ENCODE assay signal across 9 cellular contexts in genomic region chr13:109700176-109700575, GRCh38.
A peak's percentile ranks its signal among the peaks of the same experiment; 100 is the strongest.
DNase-seq lines count a peak whose midpoint lies in the region; ATAC-seq and TF ChIP-seq lines count a peak whose summit lies in the region.
"Had no signal": no experiment of that assay in that cellular context is flagged by ENCODE, and none has a peak within 500 bp of the region (broad histone marks: within the 10 kb centered on the region; RNA-seq: fewer than 3 reads in every experiment).

No MANE protein-coding gene starts in this region.

- POLR2A ChIA-PET in HEK293 (lab: Yijun Ruan, JAX), result interaction anchor here (0.5 kb wide), 1 partner anchor 13 kb away, joined by 4 read pairs; no protein-coding TSS in a partner anchor

- 24% methylated on average over 3 of the region's 3 CpGs for WGBS in esophagus muscularis mucosa

- intact Hi-C loops in esophagus muscularis mucosa (cut with DNase I), result no loop called here

- H3K27ac ChIP-seq in HEK293 (ENCODE audit: extremely low read depth, low read depth, low read length) (no peak overlapping the region), esophagus muscularis mucosa (replicated peaks in 1 of 4) (no peak overlapping the region)

- CTCF ChIA-PET in HEK293 (lab: Yijun Ruan, JAX), result interaction anchor here (0.7 kb wide), 1 partner anchor 75 kb away, joined by 3 read pairs; no protein-coding TSS in a partner anchor

- H3K4me1 ChIP-seq in HEK293 (ENCODE audit: control insufficient read depth, insufficient read depth, low read length) (no peaks in the 10 kb centered on the region; the same call in 1 of the 2 replicates), esophagus muscularis mucosa (peaks cover 0 to 8% (median 2%) of the 10 kb centered on the region in 4 donors)

- TF ChIP-seq POLR2A in esophagus muscularis mucosa (IDR thresholded peaks at IDR 0.05; ENCODE audit: low read depth), result no peak

- H3K9me3 ChIP-seq in HEK293 (ENCODE audit: control insufficient read depth, insufficient read depth, low read depth, low read length), result no peaks in the 10 kb centered on the region
- no peaks in the 10 kb centered on the region for H3K9me3 ChIP-seq in esophagus muscularis mucosa

- TF ChIP-seq CTCF in HEK293 (tag by site-specific recombination; IDR thresholded peaks at IDR 0.05) (no peak), cardiac fibroblast (IDR thresholded peaks at IDR 0.05; ENCODE audit: low read depth, low read length) (no peak), esophagus muscularis mucosa (IDR thresholded peaks at IDR 0.05) (no peak)

- ATAC-seq in GM18867 (IDR thresholded peaks at IDR 0.05; ENCODE audit: unreplicated experiment) (no peak), GM21529 (IDR thresholded peaks at IDR 0.05; ENCODE audit: unreplicated experiment) (no peak)

- DNase-seq in NCI-H526 (lab: John Stamatoyannopoulos, UW) (peak; percentile 41 to 62), cardiac fibroblast (ENCODE audit: low read depth in 2 of 2) (peak; percentile 67 to 94), lung microvascular endothelial cell (ENCODE audit: low read depth in 2 of 2) (peak; percentile 49 to 63), esophagus muscularis mucosa (ENCODE audit: extremely low spot score) (no peak)
- no peak for DNase-seq in stimulated activated CD4-positive, alpha-beta T cell treated with anti-CD3 and anti-CD28 coated beads, Interleukin-4, amount 100 ng/mL, for 24 hours

- TF ChIP-seq EP300 in esophagus muscularis mucosa (IDR thresholded peaks at IDR 0.05), result no peak

- H3K36me3 ChIP-seq in HEK293 (ENCODE audit: control insufficient read depth in 2 of 2, insufficient read depth in 1 of 2, low read length in 2 of 2) (no peaks in the 10 kb centered on the region), esophagus muscularis mucosa (no peaks in the 10 kb centered on the region)

- H3K27me3 ChIP-seq in esophagus muscularis mucosa, result no peaks in the 10 kb centered on the region
- H3K27me3 ChIP-seq: dorsolateral prefrontal cortex had no signal

- H3K4me3 ChIP-seq in HEK293 (ENCODE audit: low read depth, low read length), result no peak overlapping the region
- H3K4me3 ChIP-seq in cardiac fibroblast (replicated peaks in 1 of 2; ENCODE audit: low read depth in 2 of 2, low read length in 2 of 2), result no peak overlapping the region
- no peak overlapping the region for H3K4me3 ChIP-seq in esophagus muscularis mucosa
- H3K4me3 ChIP-seq: dorsolateral prefrontal cortex had no signal

TF ChIP-seq in HEK293, 187 proteins besides CTCF, POLR2A, EP300 and RAD21 (continues in another document):
- TF ChIP-seq ELK4 (IDR thresholded peaks at IDR 0.05; ENCODE audit: borderline replicate concordance, low read depth, low read length) (no peak), ZNF266 (tag by site-specific recombination; IDR thresholded peaks at IDR 0.05; ENCODE audit: low read depth) (no peak), KLF16 (tag by site-specific recombination; IDR thresholded peaks at IDR 0.05) (no peak), ZBTB10 (tag by site-specific recombination; IDR thresholded peaks at IDR 0.05) (no peak), PRDM4 (tag by site-specific recombination; IDR thresholded peaks at IDR 0.05) (no peak), ZNF791 (tag by site-specific recombination; IDR thresholded peaks at IDR 0.05) (no peak), ZNF202 (tag by site-specific recombination; IDR thresholded peaks at IDR 0.05; ENCODE audit: borderline replicate concordance) (no peak), ZNF645 (tag by site-specific recombination; IDR thresholded peaks at IDR 0.05) (no peak), ZBTB11 (tag by site-specific recombination; conservative IDR thresholded peaks at IDR 0.05; ENCODE audit: low read depth) (no peak), ZBTB8A (tag by site-specific recombination; IDR thresholded peaks at IDR 0.05) (no peak)

Comparison
In these comparisons a context has a peak if more than half of its experiments do, and no peak if none do; other contexts are left out.
1. DNase-seq: peak in NCI-H526 (2 of 2), cardiac fibroblast (2 of 2) and lung microvascular endothelial cell (2 of 2); none in esophagus muscularis mucosa (single experiment) and stimulated activated CD4-positive, alpha-beta T cell treated with anti-CD3 and anti-CD28 coated beads, Interleukin-4, amount 100 ng/mL, for 24 hours (single experiment).